13 cellular contexts compared by ENCODE assay signal in genomic region chr3:188646592-188646991, GRCh38.
A peak's percentile ranks its signal among the peaks of the same experiment; 100 is the strongest.
DNase-seq lines count a peak whose midpoint lies in the region; ATAC-seq and TF ChIP-seq lines count a peak whose summit lies in the region.
"Had no signal": no experiment of that assay in that cellular context is flagged by ENCODE, and none has a peak within 500 bp of the region (broad histone marks: within the 10 kb centered on the region; RNA-seq: fewer than 3 reads in every experiment).

No MANE protein-coding gene starts in this region.

- no TSS peak for BruUV-seq in PC-3 (replicated peaks; lab: Mats Ljungman, UMichigan)

- 0% methylated on average over 1 of the region's 1 CpG for WGBS in hepatocyte (ENCODE audit: low lambda C conversion rate, missing lambda C conversion rate)

- ATAC-seq in PC-3: peak; percentile 92
- no peak for ATAC-seq in HG02798 (IDR thresholded peaks at IDR 0.05; ENCODE audit: poor library complexity, unreplicated experiment)
- no peak for ATAC-seq in HG03432 (IDR thresholded peaks at IDR 0.05; ENCODE audit: unreplicated experiment)
- ATAC-seq: activated CD8-positive, alpha-beta memory T cell treated with anti-CD3 and anti-CD28 coated beads, Interleukin-2, amount 10 ng/mL, durations not matched to agents 7 days and 5 days; esophagus mucosa had no signal

- peak; percentile 2 for DNase-seq in AG08395 (ENCODE audit: low spot score)
- peak; percentile 55 to 57 for DNase-seq in HL-60 (ENCODE audit: low read depth in 1 of 2, low spot score in 1 of 2)
- DNase-seq in PC-3: peak; percentile 51
- DNase-seq in hepatocyte (ENCODE audit: low spot score): peak; percentile 23
- no peak for DNase-seq in AG08396 (ENCODE audit: low spot score)
- no peak for DNase-seq in epidermal melanocyte (ENCODE audit: insufficient read length, low spot score)
- DNase-seq: activated CD8-positive, alpha-beta memory T cell treated with anti-CD3 and anti-CD28 coated beads, Interleukin-2, amount 10 ng/mL, durations not matched to agents 7 days and 5 days; aorta; Caco-2; T-helper 1 cell had no signal

- intact Hi-C loops in PC-3 (cut with micrococcal nuclease): no loop called here

- TF ChIP-seq CTCF in HL-60 (IDR thresholded peaks at IDR 0.05; ENCODE audit: insufficient read depth, low read length) (no peak), PC-3 (conservative IDR thresholded peaks at IDR 0.05; ENCODE audit: low read depth, low read length) (no peak), hepatocyte (IDR thresholded peaks at IDR 0.05; ENCODE audit: poor library complexity) (no peak)

- H3K9me3 ChIP-seq in PC-3 (ENCODE audit: low read length) (no peaks in the 10 kb centered on the region), hepatocyte (ENCODE audit: low read depth) (no peaks in the 10 kb centered on the region)
- H3K9me3 ChIP-seq: Caco-2 had no signal

- H3K27ac ChIP-seq in HL-60 (replicated peaks) (no peak overlapping the region), PC-3 (ENCODE audit: low read length) (no peak overlapping the region), hepatocyte (no peak overlapping the region)

- H3K9ac ChIP-seq in PC-3 (ENCODE audit: low read length): no peak overlapping the region

- H3K36me3 ChIP-seq in PC-3 (ENCODE audit: low read depth, low read length) (no peaks in the 10 kb centered on the region), hepatocyte (replicated peaks; ENCODE audit: insufficient read depth, low read depth) (no peaks in the 10 kb centered on the region)

- H3K27me3 ChIP-seq in HL-60 (ENCODE audit: insufficient read depth, poor library complexity, severe bottlenecking) (no peaks in the 10 kb centered on the region), PC-3 (ENCODE audit: low read length) (no peaks in the 10 kb centered on the region), hepatocyte (no peaks in the 10 kb centered on the region)

- no peaks in the 10 kb centered on the region for H3K9me2 ChIP-seq in PC-3 (replicated peaks; ENCODE audit: low read length)
- no peaks in the 10 kb centered on the region for H3K9me2 ChIP-seq in hepatocyte (replicated peaks; ENCODE audit: insufficient read depth)

- H2AFZ ChIP-seq in PC-3 (ENCODE audit: low read length): no peak overlapping the region
- H2AFZ ChIP-seq in hepatocyte: no peak overlapping the region

- H3F3A ChIP-seq in PC-3 (ENCODE audit: low read length, unreplicated experiment): no peaks in the 10 kb centered on the region

- CTCF ChIA-PET in PC-3 (lab: Charles Lee): interaction anchor here (0.5 to 0.6 kb wide), 2 partner anchors 351 to 485 kb away, joined by 3 to 4 read pairs; no protein-coding TSS in a partner anchor

- H3K79me2 ChIP-seq in PC-3 (ENCODE audit: low read length) (no peaks in the 10 kb centered on the region), hepatocyte (no peaks in the 10 kb centered on the region)

- POLR2A ChIA-PET in PC-3 (lab: Charles Lee; ENCODE audit: unreplicated experiment): no interaction called here

- no peak overlapping the region for H3K4me3 ChIP-seq in HL-60 (replicated peaks; ENCODE audit: insufficient read depth, low read length)
- no peak overlapping the region for H3K4me3 ChIP-seq in PC-3 (ENCODE audit: low read length)
- no peak overlapping the region for H3K4me3 ChIP-seq in hepatocyte

- no peaks in the 10 kb centered on the region for H4K20me1 ChIP-seq in PC-3 (ENCODE audit: low read length)
- H4K20me1 ChIP-seq in hepatocyte (ENCODE audit: insufficient read depth, poor library complexity, severe bottlenecking): no peaks in the 10 kb centered on the region

- no peak overlapping the region for H3K4me2 ChIP-seq in PC-3 (ENCODE audit: low read length)
- no peak overlapping the region for H3K4me2 ChIP-seq in hepatocyte

- no peaks in the 10 kb centered on the region for H3K4me1 ChIP-seq in PC-3 (ENCODE audit: insufficient read depth, low read length)
- H3K4me1 ChIP-seq in hepatocyte (ENCODE audit: insufficient read depth): no peaks in the 10 kb centered on the region
- H3K4me1 ChIP-seq: Caco-2 had no signal

Comparison
In these comparisons a context has a peak if more than half of its experiments do, and no peak if none do; other contexts are left out.
1. DNase-seq: peak in AG08395 (single experiment), HL-60 (2 of 2), PC-3 (single experiment) and hepatocyte (single experiment); none in AG08396 (single experiment) and epidermal melanocyte (single experiment).